In genomic region chr16:9911231-9911630, GRCh38 we compare ENCODE assay signal across 34 cellular contexts.
"Had no signal": no experiment of that assay in that cellular context is flagged by ENCODE, and none has a peak within 500 bp of the region (broad histone marks: within the 10 kb centered on the region; RNA-seq: fewer than 3 reads in every experiment).

No MANE protein-coding gene starts in this region.

- H3K9me3 ChIP-seq: adrenal gland, ascending aorta, body of pancreas, breast epithelium had no signal

- DNase-seq: activated effector memory CD4-positive, alpha-beta T cell treated with anti-CD3 and anti-CD28 coated beads, Interleukin-2, amount 50 U/mL, for 16 hours; activated effector memory CD4-positive, alpha-beta T cell treated with Interleukin-2 at 50 U/mL for 16 hours; activated gamma-delta T cell; activated gamma-delta T cell treated with Interleukin-2 at 50 U/mL for 16 hours; activated naive CD4-positive, alpha-beta T cell; activated naive CD4-positive, alpha-beta T cell treated with anti-CD3 and anti-CD28 coated beads for 36 hours; activated naive CD4-positive, alpha-beta T cell treated with anti-CD3 and anti-CD28 coated beads, Interleukin-2, amount 10 ng/mL, durations not matched to agents 7 days and 5 days; activated naive CD4-positive, alpha-beta T cell treated with anti-CD3 and anti-CD28 coated beads, Interleukin-2, amount 50 U/mL, for 16 hours; activated naive CD4-positive, alpha-beta T cell treated with Interleukin-2 at 50 U/mL for 16 hours; activated naive CD8-positive, alpha-beta T cell treated with anti-CD3 and anti-CD28 coated beads for 36 hours; activated naive CD8-positive, alpha-beta T cell treated with anti-CD3 and anti-CD28 coated beads, Interleukin-2, amount 10 ng/mL, durations not matched to agents 7 days and 5 days; activated naive CD8-positive, alpha-beta T cell treated with anti-CD3 and anti-CD28 coated beads, Interleukin-2, amount 50 U/mL, for 24 hours; activated T-cell treated with anti-CD3 and anti-CD28 coated beads, Interleukin-2, amount 50 U/mL, for 1 hour; activated T-cell treated with anti-CD3 and anti-CD28 coated beads, Interleukin-2, amount 50 U/mL, for 24 hours; activated T-cell treated with anti-CD3 and anti-CD28 coated beads, Interleukin-2, amount 50 U/mL, for 4 hours; activated T-cell treated with anti-CD3 and anti-CD28 coated beads, Interleukin-2, amount 50 U/mL, for 48 hours; activated T-cell treated with anti-CD3 and anti-CD28 coated beads, Interleukin-2, amount 50 U/mL, for 72 hours; adrenal gland; amniotic stem cell; amygdala; anterior cingulate cortex; aorta; body of pancreas; brain microvascular endothelial cell; caudate nucleus; central memory CD4-positive, alpha-beta T cell; cerebellar nuclear complex had no signal

- ATAC-seq: activated naive CD4-positive, alpha-beta T cell treated with anti-CD3 and anti-CD28 coated beads, Interleukin-2, amount 50 U/mL, for 72 hours; activated naive CD8-positive, alpha-beta T cell treated with anti-CD3 and anti-CD28 coated beads, Interleukin-2, amount 50 U/mL, for 24 hours; activated T-cell treated with anti-CD3 and anti-CD28 coated beads, Interleukin-2, amount 50 U/mL, for 4 hours; activated T-cell treated with anti-CD3 and anti-CD28 coated beads, Interleukin-2, amount 50 U/mL, for 72 hours; activated T-helper 17 cell treated with anti-CD3 and anti-CD28 coated beads, Interleukin-2, amount 50 U/mL, for 72 hours; body of pancreas had no signal

- H3K36me3 ChIP-seq: adrenal gland, ascending aorta, brain microvascular endothelial cell, breast epithelium, cardiac muscle cell had no signal

- H3K4me1 ChIP-seq: adrenal gland, body of pancreas, breast epithelium had no signal

- H3K27ac ChIP-seq: adrenal gland, ascending aorta, body of pancreas, brain microvascular endothelial cell, breast epithelium, cardiac muscle cell had no signal

- H3K4me3 ChIP-seq: adrenal gland, ascending aorta, body of pancreas, breast epithelium, cardiac muscle cell had no signal

- FAIRE-seq: astrocyte, bronchial epithelial cell had no signal

- H3K27me3 ChIP-seq: adrenal gland, ascending aorta, body of pancreas, brain microvascular endothelial cell, breast epithelium, cardiac muscle cell had no signal
